Comparison of ENCODE assay signal across 21 cellular contexts in the genomic region with DNA sequence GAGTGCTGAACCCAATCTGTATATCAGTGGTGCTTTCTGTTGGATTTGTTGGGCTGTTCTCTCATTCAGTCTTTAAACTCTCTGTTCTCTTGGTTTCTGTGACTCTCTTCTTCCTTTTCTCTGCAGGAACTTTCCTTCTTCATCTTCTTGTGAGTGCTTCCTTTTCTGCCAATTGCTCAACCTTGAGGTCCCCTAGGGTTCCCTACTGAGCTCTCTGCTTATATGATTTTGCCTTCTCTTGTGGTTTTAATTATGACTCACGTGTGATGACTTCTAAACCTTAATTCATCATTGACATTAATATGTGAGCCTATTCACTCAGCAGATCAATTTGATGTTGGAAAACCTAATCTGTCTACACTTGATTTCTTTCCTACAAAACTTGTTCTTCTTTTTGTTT. TPM values are rescaled to one million over a fixed set of nuclear protein-coding genes. Genes with fewer than 3 reads are reported as not detected.
"Had no signal": no experiment of that assay in that cellular context is flagged by ENCODE, and none has a peak within 500 bp of the region (broad histone marks: within the 10 kb centered on the region; RNA-seq: fewer than 3 reads in every experiment).

No MANE protein-coding gene starts in this region.

- H3K4me1 Mint-ChIP-seq: stimulated activated memory B cell treated with anti-CD40 and anti-IgM and Interleukin-4, amounts not matched to agents 10 μg/mL and 1 μg/mL and 100 μg/mL, for 72 hours had no signal

- H3K36me3 Mint-ChIP-seq: natural killer cell; stimulated activated memory B cell treated with anti-CD40 and anti-IgM and Interleukin-4, amounts not matched to agents 10 μg/mL and 1 μg/mL and 100 μg/mL, for 72 hours had no signal

- DNase-seq: activated CD4-positive, CD25-positive, alpha-beta regulatory T cell; activated CD8-positive, alpha-beta memory T cell treated with anti-CD3 and anti-CD28 coated beads, Interleukin-2, amount 50 U/mL, for 48 hours; activated gamma-delta T cell; activated T-cell treated with anti-CD3 and anti-CD28 coated beads, Interleukin-2, amount 50 U/mL, for 72 hours; anterior cingulate cortex; cerebellar nuclear complex; erythroblast; hypothalamus; kidney; left lung; mucosa of descending colon; natural killer cell; posterior cingulate gyrus; retina; tibial artery had no signal

- H3K27me3 ChIP-seq: vagina had no signal

- H3K27ac ChIP-seq: left lung, tibial artery, vagina had no signal

- H3K4me3 ChIP-seq: left lung, mucosa of descending colon, tibial artery, vagina had no signal

- ATAC-seq: left lung; mucosa of descending colon; natural killer cell; stimulated activated memory B cell treated with anti-CD40 and anti-IgM and Interleukin-4, amounts not matched to agents 10 μg/mL and 1 μg/mL and 100 μg/mL, for 72 hours had no signal

- H3K4me1 ChIP-seq: left lung, vagina had no signal

- H3K9me3 Mint-ChIP-seq: activated CD4-positive, alpha-beta T cell treated with anti-CD3 and anti-CD28 coated beads, Interleukin-2, amount 10 ng/mL, durations not matched to agents 24 days and 14 days; activated T-cell treated with anti-CD3 and anti-CD28 coated beads, Interleukin-2, amount 50 U/mL, for 72 hours; natural killer cell had no signal

- H3K27ac Mint-ChIP-seq: activated CD4-positive, alpha-beta T cell treated with anti-CD3 and anti-CD28 coated beads, Interleukin-2, amount 10 ng/mL, durations not matched to agents 24 days and 14 days; activated naive CD8-positive, alpha-beta T cell; activated T-cell treated with anti-CD3 and anti-CD28 coated beads, Interleukin-2, amount 50 U/mL, for 72 hours; natural killer cell; stimulated activated memory B cell treated with anti-CD40 and anti-IgM and Interleukin-4, amounts not matched to agents 10 μg/mL and 1 μg/mL and 100 μg/mL, for 72 hours had no signal

- H3K4me3 Mint-ChIP-seq: activated CD4-positive, alpha-beta T cell treated with anti-CD3 and anti-CD28 coated beads, Interleukin-2, amount 10 ng/mL, durations not matched to agents 24 days and 14 days; activated naive CD8-positive, alpha-beta T cell; activated T-cell treated with anti-CD3 and anti-CD28 coated beads, Interleukin-2, amount 50 U/mL, for 72 hours; natural killer cell; stimulated activated memory B cell treated with anti-CD40 and anti-IgM and Interleukin-4, amounts not matched to agents 10 μg/mL and 1 μg/mL and 100 μg/mL, for 72 hours had no signal

- H3K9me3 ChIP-seq: left lung, mucosa of descending colon, vagina had no signal

- H3K36me3 ChIP-seq: left lung, tibial artery, vagina had no signal

RNA-seq across cellular contexts. Expression of gene MOBP, which starts 39.4 kb away (rescaled TPM):
- total RNA-seq: activated CD4-positive, alpha-beta T cell treated with anti-CD3 and anti-CD28 coated beads, Interleukin-2, amount 10 ng/mL, durations not matched to agents 24 days and 14 days; dermis blood vessel endothelial cell; natural killer cell; subcutaneous adipose tissue; vagina had no signal
